ENCODE assay signal across 10 cellular contexts in the genomic region with DNA sequence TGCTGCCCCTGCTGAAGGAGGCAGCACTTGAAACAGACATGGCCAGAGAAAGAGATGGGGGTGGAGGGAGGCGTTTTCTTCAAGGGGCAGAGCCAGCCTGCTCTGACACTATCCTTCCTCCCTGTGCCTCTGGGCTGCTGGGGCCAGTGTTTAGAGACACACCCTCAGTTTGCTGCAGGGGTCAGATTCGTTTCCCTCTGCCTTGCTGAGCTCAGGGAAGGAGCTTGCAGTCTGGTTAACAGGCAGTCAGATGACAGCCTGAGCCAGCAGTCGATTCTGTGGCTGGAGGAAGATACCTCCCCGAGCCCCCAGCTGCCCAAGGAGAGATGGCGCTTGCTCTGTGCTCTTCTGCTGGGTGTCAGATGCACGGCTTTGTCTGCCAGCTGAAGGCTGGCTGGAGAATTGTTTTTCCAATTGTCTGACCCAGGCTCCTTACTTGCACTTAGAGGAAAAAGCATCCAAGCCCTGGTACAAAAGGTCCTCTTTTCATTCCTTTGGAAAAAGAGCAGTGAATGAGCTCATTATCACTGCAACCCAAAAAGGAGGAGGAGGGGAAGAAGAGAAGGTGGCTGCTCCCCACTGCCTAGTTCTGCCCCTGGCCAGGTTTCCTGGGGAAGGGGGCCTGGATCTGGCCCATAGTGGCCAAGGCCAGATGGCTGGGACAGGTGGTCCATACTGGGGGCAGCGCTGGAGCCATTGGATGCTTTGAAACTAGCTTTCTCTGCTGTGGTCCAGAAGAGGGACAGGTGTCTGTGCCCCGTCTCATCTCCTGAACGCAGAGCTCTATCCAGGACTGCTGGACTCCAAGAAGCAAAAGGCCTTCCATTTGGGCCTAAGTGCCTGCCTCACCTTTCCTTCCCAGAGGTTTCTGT.
DNase-seq lines count a peak whose midpoint lies in the region; ATAC-seq and TF ChIP-seq lines count a peak whose summit lies in the region.
"Had no signal": no experiment of that assay in that cellular context is flagged by ENCODE, and none has a peak within 500 bp of the region (broad histone marks: within the 10 kb centered on the region; RNA-seq: fewer than 3 reads in every experiment).

No MANE protein-coding gene starts in this region.

- POLR2A ChIA-PET in WTC11 (lab: Charles Lee), result interaction anchor here (0.7 kb wide), 1 partner anchor 60 kb away, joined by 4 read pairs; no protein-coding TSS in a partner anchor

- no peak overlapping the region for H3K4me3 Mint-ChIP-seq in WTC11
- H3K4me3 Mint-ChIP-seq: CD4-positive, CD25-positive, alpha-beta regulatory T cell had no signal

- intact Hi-C loops in cardiac septum (cut with DNase I) (no loop called here), posterior vena cava (cut with DNase I) (loop anchor here in 1 of 2 donors (5.0 kb wide), 1 partner anchor 36 kb away; no protein-coding TSS in a partner anchor)

- no peak overlapping the region for H3K27ac Mint-ChIP-seq in WTC11
- H3K27ac Mint-ChIP-seq: CD4-positive, CD25-positive, alpha-beta regulatory T cell had no signal

- CTCF ChIA-PET in WTC11 (lab: Charles Lee), result interaction anchor here (0.7 to 1.5 kb wide), 6 partner anchors 16 to 188 kb away, joined by 3 to 8 read pairs (median 4); no protein-coding TSS in a partner anchor

- no peaks in the 10 kb centered on the region for H3K9me3 Mint-ChIP-seq in WTC11
- H3K9me3 Mint-ChIP-seq: CD4-positive, CD25-positive, alpha-beta regulatory T cell had no signal

- no peak for TF ChIP-seq CTCF in WTC11 (IDR thresholded peaks at IDR 0.05)

- H3K36me3 Mint-ChIP-seq in WTC11, result peaks cover 11% of the 10 kb centered on the region; the same call in 1 of the 2 replicates

- H3K27me3 Mint-ChIP-seq in WTC11 (ENCODE audit: low read depth), result no peaks in the 10 kb centered on the region
- H3K27me3 Mint-ChIP-seq: CD4-positive, CD25-positive, alpha-beta regulatory T cell had no signal

- peak; percentile 36 for DNase-seq in EH (ENCODE audit: low read depth)
- DNase-seq in WTC11 (ENCODE audit: low spot score), result peak; percentile 7
- DNase-seq in cardiac septum (ENCODE audit: low spot score), result peak; percentile 74
- peak; percentile 87 for DNase-seq in posterior vena cava (ENCODE audit: low spot score)
- DNase-seq in activated CD4-positive, alpha-beta T cell treated with anti-CD3 and anti-CD28 coated beads for 4 hours, result no peak
- no peak for DNase-seq in stimulated activated CD4-positive, alpha-beta T cell treated with anti-CD3 and anti-CD28 coated beads, Interleukin-4, amount 100 ng/mL, for 4 hours
- DNase-seq: CD4-positive, CD25-positive, alpha-beta regulatory T cell; NCI-H2107 had no signal

- no peaks in the 10 kb centered on the region for H3K4me1 Mint-ChIP-seq in WTC11

- ATAC-seq in WTC11, result no peak
- no peak for ATAC-seq in HG03025 (IDR thresholded peaks at IDR 0.05; ENCODE audit: low FRiP score, unreplicated experiment)
- no peak for ATAC-seq in HG03095 (IDR thresholded peaks at IDR 0.05; ENCODE audit: unreplicated experiment)

TF ChIP-seq in WTC11, 78 proteins besides CTCF, POLR2A, EP300 and RAD21:
- TF ChIP-seq SMAD4 (CRISPR knock-in tag; IDR thresholded peaks at IDR 0.05), result no peak
- no peak for TF ChIP-seq FOXP1 (CRISPR knock-in tag; IDR thresholded peaks at IDR 0.05; ENCODE audit: borderline replicate concordance)
- no peak for TF ChIP-seq FOXJ3 (CRISPR knock-in tag; IDR thresholded peaks at IDR 0.05; ENCODE audit: borderline replicate concordance)
- TF ChIP-seq, protein P1, sequence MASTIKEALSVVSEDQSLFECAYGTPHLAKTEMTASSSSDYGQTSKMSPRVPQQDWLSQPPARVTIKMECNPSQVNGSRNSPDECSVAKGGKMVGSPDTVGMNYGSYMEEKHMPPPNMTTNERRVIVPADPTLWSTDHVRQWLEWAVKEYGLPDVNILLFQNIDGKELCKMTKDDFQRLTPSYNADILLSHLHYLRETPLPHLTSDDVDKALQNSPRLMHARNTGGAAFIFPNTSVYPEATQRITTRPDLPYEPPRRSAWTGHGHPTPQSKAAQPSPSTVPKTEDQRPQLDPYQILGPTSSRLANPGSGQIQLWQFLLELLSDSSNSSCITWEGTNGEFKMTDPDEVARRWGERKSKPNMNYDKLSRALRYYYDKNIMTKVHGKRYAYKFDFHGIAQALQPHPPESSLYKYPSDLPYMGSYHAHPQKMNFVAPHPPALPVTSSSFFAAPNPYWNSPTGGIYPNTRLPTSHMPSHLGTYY (CRISPR knock-in tag; IDR thresholded peaks at IDR 0.05), result no peak
- no peak for TF ChIP-seq NFE2L1 (CRISPR knock-in tag; IDR thresholded peaks at IDR 0.05)
- TF ChIP-seq OVOL2 (CRISPR knock-in tag; IDR thresholded peaks at IDR 0.05; ENCODE audit: borderline replicate concordance), result no peak
- no peak for TF ChIP-seq ZNF138 (CRISPR knock-in tag; conservative IDR thresholded peaks at IDR 0.05)
- TF ChIP-seq EMX1 (CRISPR knock-in tag; IDR thresholded peaks at IDR 0.05), result no peak
- TF ChIP-seq, protein P2, sequence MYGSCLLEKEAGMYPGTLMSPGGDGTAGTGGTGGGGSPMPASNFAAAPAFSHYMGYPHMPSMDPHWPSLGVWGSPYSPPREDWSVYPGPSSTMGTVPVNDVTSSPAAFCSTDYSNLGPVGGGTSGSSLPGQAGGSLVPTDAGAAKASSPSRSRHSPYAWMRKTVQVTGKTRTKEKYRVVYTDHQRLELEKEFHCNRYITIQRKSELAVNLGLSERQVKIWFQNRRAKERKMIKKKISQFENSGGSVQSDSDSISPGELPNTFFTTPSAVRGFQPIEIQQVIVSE (CRISPR knock-in tag; IDR thresholded peaks at IDR 0.05; ENCODE audit: borderline replicate concordance), result no peak
- no peak for TF ChIP-seq ZNF423 (CRISPR knock-in tag; IDR thresholded peaks at IDR 0.05)
- TF ChIP-seq, protein P3, sequence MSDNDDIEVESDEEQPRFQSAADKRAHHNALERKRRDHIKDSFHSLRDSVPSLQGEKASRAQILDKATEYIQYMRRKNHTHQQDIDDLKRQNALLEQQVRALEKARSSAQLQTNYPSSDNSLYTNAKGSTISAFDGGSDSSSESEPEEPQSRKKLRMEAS (CRISPR knock-in tag; IDR thresholded peaks at IDR 0.05), result no peak
- no peak for TF ChIP-seq NR1H2 (CRISPR knock-in tag; IDR thresholded peaks at IDR 0.05)

Comparison
In these comparisons a context has a peak if more than half of its experiments do, and no peak if none do; other contexts are left out.
1. DNase-seq: peak in EH (single experiment), WTC11 (single experiment), cardiac septum (single experiment) and posterior vena cava (single experiment); none in activated CD4-positive, alpha-beta T cell treated with anti-CD3 and anti-CD28 coated beads for 4 hours (0 of 2) and stimulated activated CD4-positive, alpha-beta T cell treated with anti-CD3 and anti-CD28 coated beads, Interleukin-4, amount 100 ng/mL, for 4 hours (0 of 2).